2 cellular contexts compared by ENCODE assay signal in the genomic region with DNA sequence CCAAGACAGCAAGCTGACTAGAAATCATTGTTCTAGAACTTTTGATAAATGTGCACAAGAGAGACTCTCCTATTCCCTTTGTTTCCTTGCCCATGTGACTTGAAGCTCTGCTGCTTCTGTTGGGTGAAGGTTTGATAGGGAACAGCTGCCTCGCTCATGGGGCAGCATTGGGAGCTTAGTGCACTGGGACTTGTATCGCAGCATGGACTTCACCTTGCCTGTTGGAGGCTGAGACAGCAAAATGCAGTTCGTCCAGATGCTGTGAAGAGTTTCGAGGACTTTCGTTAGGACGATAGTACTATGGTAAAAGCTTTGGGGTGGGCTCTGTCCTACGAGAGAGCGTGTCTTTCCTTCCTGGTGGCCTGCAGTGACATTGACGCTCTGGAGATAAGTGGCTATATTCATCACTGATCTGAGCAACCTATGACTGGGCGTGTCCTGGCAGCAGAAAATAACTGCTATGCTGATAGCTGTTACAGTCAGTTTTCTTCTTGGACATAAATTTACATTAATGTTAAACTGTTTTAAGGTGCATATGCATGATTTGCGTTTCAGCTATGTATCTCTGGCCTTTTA.
TF ChIP-seq lines count a peak whose summit lies in the region.

No MANE protein-coding gene starts in this region.

TF ChIP-seq in A549, 52 proteins besides CTCF, POLR2A, EP300 and RAD21:
- TF ChIP-seq KDM5A (IDR thresholded peaks at IDR 0.05) (no peak), SREBF2 (IDR thresholded peaks at IDR 0.05) (no peak), RNF2 (IDR thresholded peaks at IDR 0.05; ENCODE audit: borderline replicate concordance, low read depth) (no peak), CBX8 (IDR thresholded peaks at IDR 0.05) (no peak), RFX5 (IDR thresholded peaks at IDR 0.05) (no peak), MAZ (IDR thresholded peaks at IDR 0.05; ENCODE audit: borderline replicate concordance, low read depth, low read length) (no peak)

TF ChIP-seq in HCT116, 20 proteins besides CTCF, POLR2A, EP300 and RAD21:
- TF ChIP-seq SRF (IDR thresholded peaks at IDR 0.05; ENCODE audit: low read depth) (no peak), YY1 (IDR thresholded peaks at IDR 0.05; ENCODE audit: extremely low read depth, insufficient replicate concordance, low read depth, low read length) (no peak), FOSL1 (IDR thresholded peaks at IDR 0.05; ENCODE audit: low read depth) (no peak), EGR1 (IDR thresholded peaks at IDR 0.05; ENCODE audit: low read depth) (no peak)
